ENCODE assay signal across 28 cellular contexts in genomic region chr18:54712758-54713157, GRCh38.
DNase-seq lines count a peak whose midpoint lies in the region; ATAC-seq, FAIRE-seq and TF ChIP-seq lines count a peak whose summit lies in the region.
"Had no signal": no experiment of that assay in that cellular context is flagged by ENCODE, and none has a peak within 500 bp of the region (broad histone marks: within the 10 kb centered on the region; RNA-seq: fewer than 3 reads in every experiment).

No MANE protein-coding gene starts in this region.

- H3K36me3 ChIP-seq in astrocyte (ENCODE audit: insufficient read depth, low read length): no peaks in the 10 kb centered on the region
- no peaks in the 10 kb centered on the region for H3K36me3 ChIP-seq in tibial nerve
- H3K36me3 ChIP-seq: BLaER1 treated with 17β-estradiol and CSF1 and Interleukin-3, amounts not matched to agents 10 nM and 100 nM; esophagus squamous epithelium; gastrocnemius medialis; thyroid gland had no signal

- no peak overlapping the region for H2AFZ ChIP-seq in astrocyte (ENCODE audit: low read depth, low read length)
- H2AFZ ChIP-seq: hepatocyte had no signal

- H3K9ac ChIP-seq in astrocyte (ENCODE audit: low read length): no peak overlapping the region
- H3K9ac ChIP-seq: BLaER1 treated with 17β-estradiol and CSF1 and Interleukin-3, amounts not matched to agents 10 nM and 100 nM had no signal

- WGBS in tibial nerve, 2 donors: 78 to 81% methylated on average over 8 of the region's 8 CpGs

- H3K4me1 Mint-ChIP-seq in activated naive CD4-positive, alpha-beta T cell treated with anti-CD3 and anti-CD28 coated beads, Interleukin-2, amount 10 ng/mL, durations not matched to agents 7 days and 5 days: peaks cover 55% of the 10 kb centered on the region
- peaks cover 2% of the 10 kb centered on the region for H3K4me1 Mint-ChIP-seq in astrocyte (ENCODE audit: low read depth, unreplicated experiment)

- H3K27ac ChIP-seq in astrocyte (ENCODE audit: low read depth, low read length) (peak overlapping the region; percentile 18), foreskin keratinocyte (peak overlapping the region; percentile 70), tibial nerve (no peak overlapping the region)
- H3K27ac ChIP-seq: BLaER1 treated with 17β-estradiol and CSF1 and Interleukin-3, amounts not matched to agents 10 nM and 100 nM; gastrocnemius medialis; hepatocyte; thyroid gland had no signal

- H3K36me3 Mint-ChIP-seq in activated naive CD4-positive, alpha-beta T cell treated with anti-CD3 and anti-CD28 coated beads, Interleukin-2, amount 10 ng/mL, durations not matched to agents 7 days and 5 days: peaks cover 4% of the 10 kb centered on the region
- H3K36me3 Mint-ChIP-seq in astrocyte (ENCODE audit: low read depth, unreplicated experiment): no peaks in the 10 kb centered on the region
- H3K36me3 Mint-ChIP-seq: IgD-negative memory B cell, naive B cell had no signal

- H3K27me3 ChIP-seq in astrocyte (ENCODE audit: insufficient read depth, low read length): no peaks in the 10 kb centered on the region
- H3K27me3 ChIP-seq in foreskin keratinocyte: no peaks in the 10 kb centered on the region
- H3K27me3 ChIP-seq in tibial nerve: no peaks in the 10 kb centered on the region
- H3K27me3 ChIP-seq: esophagus squamous epithelium, gastrocnemius medialis, hepatocyte, thyroid gland had no signal

- no peak for DNase-seq in activated naive CD4-positive, alpha-beta T cell treated with anti-CD3 and anti-CD28 coated beads, Interleukin-2, amount 10 ng/mL, durations not matched to agents 7 days and 5 days
- no peak for DNase-seq in activated naive CD4-positive, alpha-beta T cell treated with Interleukin-2 at 50 U/mL for 16 hours
- DNase-seq in astrocyte (ENCODE audit: low read depth) (no peak), foreskin keratinocyte (no peak), tibial nerve (ENCODE audit: low spot score in 2 of 2) (no peak), mesenteric fat pad (ENCODE audit: low spot score) (no peak)
- DNase-seq: activated CD4-positive, CD25-positive, alpha-beta regulatory T cell treated with anti-CD3 and anti-CD28 coated beads, Interleukin-2, amount 50 U/mL, for 72 hours; activated naive CD4-positive, alpha-beta T cell treated with anti-CD3 and anti-CD28 coated beads, Interleukin-2, amount 50 U/mL, for 16 hours; Caco-2; cortex of kidney; esophagus squamous epithelium; gastrocnemius medialis; GDM1; H7; left cardiac atrium; naive B cell; NCI-H1105 treated with DMSO at 0.1 percent for 48 hours; NCI-H2029; NCI-H526; occipital lobe; stimulated activated CD8-positive, alpha-beta memory T cell treated with anti-CD3 and anti-CD28 coated beads, Interleukin-4, amount 100 ng/mL, for 48 hours; stimulated activated naive CD8-positive, alpha-beta T cell treated with anti-CD3 and anti-CD28 coated beads, Interleukin-15, amount 100 ng/mL, for 72 hours; thyroid gland had no signal

- H3K4me3 ChIP-seq in astrocyte (ENCODE audit: insufficient read depth, low read depth, low read length) (no peak overlapping the region), tibial nerve (no peak overlapping the region)
- H3K4me3 ChIP-seq: BLaER1 treated with 17β-estradiol and CSF1 and Interleukin-3, amounts not matched to agents 10 nM and 100 nM; esophagus squamous epithelium; gastrocnemius medialis; hepatocyte; smooth muscle cell; thyroid gland had no signal

- TF ChIP-seq CTCF in astrocyte (IDR thresholded peaks at IDR 0.05; ENCODE audit: insufficient read depth, low read depth, low read length) (no peak), foreskin keratinocyte (conservative IDR thresholded peaks at IDR 0.05) (no peak), tibial nerve (IDR thresholded peaks at IDR 0.05) (no peak)

- H3K9me3 Mint-ChIP-seq in activated naive CD4-positive, alpha-beta T cell treated with anti-CD3 and anti-CD28 coated beads, Interleukin-2, amount 10 ng/mL, durations not matched to agents 7 days and 5 days: peaks cover 7% of the 10 kb centered on the region
- no peaks in the 10 kb centered on the region for H3K9me3 Mint-ChIP-seq in astrocyte (ENCODE audit: unreplicated experiment)

- TF ChIP-seq EP300 in tibial nerve (IDR thresholded peaks at IDR 0.05): no peak

- peak overlapping the region; percentile 91 for H3K27ac Mint-ChIP-seq in activated naive CD4-positive, alpha-beta T cell treated with anti-CD3 and anti-CD28 coated beads, Interleukin-2, amount 10 ng/mL, durations not matched to agents 7 days and 5 days
- no peak overlapping the region for H3K27ac Mint-ChIP-seq in astrocyte (ENCODE audit: unreplicated experiment)
- H3K27ac Mint-ChIP-seq: IgD-negative memory B cell; naive B cell; stimulated activated naive CD8-positive, alpha-beta T cell treated with anti-CD3 and anti-CD28 coated beads, Interleukin-15, amount 100 ng/mL, for 72 hours had no signal

- H3K4me3 Mint-ChIP-seq in activated naive CD4-positive, alpha-beta T cell treated with anti-CD3 and anti-CD28 coated beads, Interleukin-2, amount 10 ng/mL, durations not matched to agents 7 days and 5 days: no peak overlapping the region
- H3K4me3 Mint-ChIP-seq in astrocyte (ENCODE audit: unreplicated experiment): no peak overlapping the region
- H3K4me3 Mint-ChIP-seq: IgD-negative memory B cell; naive B cell; stimulated activated naive CD8-positive, alpha-beta T cell treated with anti-CD3 and anti-CD28 coated beads, Interleukin-15, amount 100 ng/mL, for 72 hours had no signal

- no peak for TF ChIP-seq POLR2A in tibial nerve (IDR thresholded peaks at IDR 0.05)

- peak overlapping the region; percentile 35 for H3K4me2 ChIP-seq in astrocyte (ENCODE audit: low read length)
- H3K4me2 ChIP-seq: hepatocyte, smooth muscle cell had no signal

- CTCF ChIA-PET in activated naive CD4-positive, alpha-beta T cell treated with anti-CD3 and anti-CD28 coated beads, Interleukin-2, amount 10 ng/mL, durations not matched to agents 7 days and 5 days (lab: Charles Lee): no interaction called here

- no peaks in the 10 kb centered on the region for H3K79me2 ChIP-seq in astrocyte (ENCODE audit: insufficient read depth, low read length)
- H3K79me2 ChIP-seq: hepatocyte had no signal

- H3K4me1 ChIP-seq in astrocyte (ENCODE audit: insufficient read depth, low read length) (peaks cover 9% of the 10 kb centered on the region), foreskin keratinocyte (peaks cover 13% of the 10 kb centered on the region), tibial nerve (no peaks in the 10 kb centered on the region)
- H3K4me1 ChIP-seq: Caco-2, gastrocnemius medialis, thyroid gland had no signal

- H3K9me3 ChIP-seq in astrocyte (ENCODE audit: insufficient read depth, low read depth, low read length) (no peaks in the 10 kb centered on the region), tibial nerve (no peaks in the 10 kb centered on the region)
- H3K9me3 ChIP-seq: Caco-2, esophagus squamous epithelium, gastrocnemius medialis, thyroid gland had no signal

- FAIRE-seq in astrocyte (lab: Jason Lieb, UNC): no peak

- H3K27me3 Mint-ChIP-seq in activated naive CD4-positive, alpha-beta T cell treated with anti-CD3 and anti-CD28 coated beads, Interleukin-2, amount 10 ng/mL, durations not matched to agents 7 days and 5 days: peaks cover 9% of the 10 kb centered on the region
- H3K27me3 Mint-ChIP-seq in astrocyte (ENCODE audit: low read depth, unreplicated experiment): no peaks in the 10 kb centered on the region

- ATAC-seq in foreskin keratinocyte (peak; percentile 67), HG03439 (IDR thresholded peaks at IDR 0.05; ENCODE audit: unreplicated experiment) (no peak)
- ATAC-seq: gastrocnemius medialis; left cardiac atrium; stimulated activated naive CD8-positive, alpha-beta T cell treated with anti-CD3 and anti-CD28 coated beads, Interleukin-15, amount 100 ng/mL, for 72 hours had no signal

- no peaks in the 10 kb centered on the region for H4K20me1 ChIP-seq in astrocyte (ENCODE audit: insufficient read depth, low read length)
- H4K20me1 ChIP-seq: BLaER1 treated with 17β-estradiol and CSF1 and Interleukin-3, amounts not matched to agents 10 nM and 100 nM had no signal

Comparison
In these comparisons a context has a peak if more than half of its experiments do, and no peak if none do; other contexts are left out.
1. H3K27ac ChIP-seq: peak in astrocyte (single experiment) and foreskin keratinocyte (single experiment); none in tibial nerve (0 of 4).